Comparison of ENCODE assay signal across 18 cellular contexts in genomic region chr1:163538682-163539081, GRCh38.
"Had no signal": no experiment of that assay in that cellular context is flagged by ENCODE, and none has a peak within 500 bp of the region (broad histone marks: within the 10 kb centered on the region; RNA-seq: fewer than 3 reads in every experiment).

No MANE protein-coding gene starts in this region.

- FAIRE-seq: keratinocyte, small intestine had no signal

- H3K9me3 ChIP-seq: right atrium auricular region, stomach had no signal

- H3K36me3 ChIP-seq: neural progenitor cell, right atrium auricular region, stomach had no signal

- ATAC-seq: effector memory CD8-positive, alpha-beta T cell; left lobe of liver; stimulated activated effector memory CD8-positive, alpha-beta T cell treated with anti-CD3 and anti-CD28 coated beads, Interleukin-12 subunit alpha, Interleukin-12 subunit beta, amount 100 ng/mL, for 72 hours had no signal

- H3K9ac ChIP-seq: neural progenitor cell had no signal

- H3K27me3 ChIP-seq: neural progenitor cell, right atrium auricular region, stomach had no signal

- H3K4me1 ChIP-seq: right atrium auricular region had no signal

- DNase-seq: activated CD4-positive, alpha-beta T cell treated with anti-CD3 and anti-CD28 coated beads, Interleukin-2, amount 50 U/mL, for 4 hours; activated gamma-delta T cell treated with Interleukin-2 at 50 U/mL for 16 hours; activated T-cell treated with anti-CD3 and anti-CD28 coated beads for 4 hours; effector memory CD8-positive, alpha-beta T cell; foreskin melanocyte; glutamatergic neuron; naive B cell; small intestine; stimulated activated CD4-positive, alpha-beta T cell treated with anti-CD3 and anti-CD28 coated beads, Interleukin-4, amount 100 ng/mL, for 24 hours; stomach; SW 1271; T-helper 2 cell had no signal

- H3K27ac ChIP-seq: epithelial cell of prostate, neural progenitor cell, right atrium auricular region, stomach had no signal

- H3K4me3 ChIP-seq: neural progenitor cell, right atrium auricular region, stomach had no signal
